In genomic region chr6:36442671-36443497, GRCh38 we compare ENCODE assay signal across 8 cellular contexts.
A peak's percentile ranks its signal among the peaks of the same experiment; 100 is the strongest.
DNase-seq lines count a peak whose midpoint lies in the region; ATAC-seq and TF ChIP-seq lines count a peak whose summit lies in the region.

KCTD20 (plus strand) TSS chr6:36443000; CDS start chr6:36470098, 27,098 bp downstream.
PXT1 (minus strand) TSS chr6:36442854; CDS start chr6:36426082, 16,772 bp downstream.

- DNase-seq in AG08395 (ENCODE audit: low spot score) (peak; percentile 89), NCI-H2227 (lab: John Stamatoyannopoulos, UW; ENCODE audit: unreplicated experiment) (peak; percentile 91), cardiac fibroblast (ENCODE audit: low read depth in 2 of 2) (peak; percentile 82 to 95), islet precursor cell (peak; percentile 90)
- DNase-seq in activated CD4-positive, CD25-positive, alpha-beta regulatory T cell (lab: John Stamatoyannopoulos, UW) = peak; percentile 67 to 73 (median 71)
- peak; percentile 74 to 81 for DNase-seq in stimulated activated CD4-positive, alpha-beta T cell treated with anti-CD3 and anti-CD28 coated beads, Interleukin-12 subunit alpha, Interleukin-12 subunit beta, amount 100 ng/mL, for 24 hours (ENCODE audit: low read depth in 2 of 2)

- ATAC-seq in GM18909 (IDR thresholded peaks at IDR 0.05; ENCODE audit: poor library complexity, unreplicated experiment) = peak; percentile 86
- peak; percentile 75 for ATAC-seq in HG03135 (IDR thresholded peaks at IDR 0.05; ENCODE audit: unreplicated experiment)

- TF ChIP-seq CTCF in cardiac fibroblast (IDR thresholded peaks at IDR 0.05; ENCODE audit: low read depth, low read length) = no peak

- peak within 1 kb of the TSS; percentile 88 to 92 for H3K4me3 ChIP-seq in cardiac fibroblast (replicated peaks in 1 of 2; ENCODE audit: low read depth in 2 of 2, low read length in 2 of 2)

Comparison
In these comparisons a context has a peak if more than half of its experiments do, and no peak if none do; other contexts are left out.
1. Peak in every context shown above with its lines: DNase-seq, ATAC-seq and H3K4me3 ChIP-seq.